In the genomic region with DNA sequence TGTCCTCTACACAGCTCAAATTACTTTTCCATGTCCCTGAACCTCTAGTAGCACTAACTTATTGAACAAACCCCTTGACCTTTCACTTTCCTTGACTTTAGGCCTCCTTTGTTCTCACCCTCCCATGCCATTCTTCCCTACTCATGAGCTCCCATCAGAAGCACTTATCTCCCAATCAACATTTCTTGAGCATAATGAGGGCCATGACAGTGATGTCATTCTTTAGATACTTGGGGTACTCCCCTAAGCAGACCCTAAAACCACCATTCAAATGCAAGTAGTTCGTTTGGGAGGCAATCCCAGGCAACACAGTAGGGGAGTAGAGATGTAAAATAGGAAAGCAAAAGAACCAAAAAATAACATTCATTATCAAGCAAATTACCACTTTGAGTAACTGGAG, we compare ENCODE assay signal across 29 cellular contexts.
"Had no signal": no experiment of that assay in that cellular context is flagged by ENCODE, and none has a peak within 500 bp of the region (broad histone marks: within the 10 kb centered on the region; RNA-seq: fewer than 3 reads in every experiment).

No MANE protein-coding gene starts in this region.

- H3K4me3 Mint-ChIP-seq: activated CD4-positive, alpha-beta T cell treated with anti-CD3 and anti-CD28 coated beads, Interleukin-2, amount 10 ng/mL, durations not matched to agents 7 days and 5 days; activated CD8-positive, alpha-beta T cell treated with anti-CD3 and anti-CD28 coated beads for 36 hours; activated T-cell treated with anti-CD3 and anti-CD28 coated beads, Interleukin-2, amount 50 U/mL, for 72 hours; central memory CD8-positive, alpha-beta T cell; dendritic cell treated with granulocyte-macrophage colony-stimulating factor and Interleukin-4, amounts not matched to agents 40 ng/mL and 50 ng/mL, for 4 days; endodermal cell; immature natural killer cell; naive thymus-derived CD4-positive, alpha-beta T cell; neural progenitor cell; stimulated activated naive B cell treated with anti-CD40 and anti-IgM and Interleukin-4, amounts not matched to agents 10 μg/mL and 1 μg/mL and 100 μg/mL, for 72 hours; T-helper 1 cell treated with Interleukin-12 subunit alpha and Interleukin-12 subunit beta and Interleukin-4 antibody, amounts not matched to agents 30 μg/mL and 1 μg/mL, for 36 hours had no signal

- H3K9me3 ChIP-seq: heart left ventricle, right atrium auricular region, thyroid gland, upper lobe of left lung, vagina had no signal

- H3K4me3 ChIP-seq: heart left ventricle, neural progenitor cell, right atrium auricular region, stomach, thyroid gland, upper lobe of left lung, vagina had no signal

- H3K27ac Mint-ChIP-seq: activated CD4-positive, alpha-beta T cell treated with anti-CD3 and anti-CD28 coated beads, Interleukin-2, amount 10 ng/mL, durations not matched to agents 7 days and 5 days; activated CD8-positive, alpha-beta T cell treated with anti-CD3 and anti-CD28 coated beads for 36 hours; activated naive CD4-positive, alpha-beta T cell treated with anti-CD3 and anti-CD28 coated beads, Interleukin-2, amount 50 U/mL, for 72 hours; activated T-cell treated with anti-CD3 and anti-CD28 coated beads, Interleukin-2, amount 50 U/mL, for 72 hours; dendritic cell treated with granulocyte-macrophage colony-stimulating factor and Interleukin-4, amounts not matched to agents 40 ng/mL and 50 ng/mL, for 4 days; endodermal cell; immature natural killer cell; neural progenitor cell; stimulated activated naive B cell treated with anti-CD40 and anti-IgM and Interleukin-4, amounts not matched to agents 10 μg/mL and 1 μg/mL and 100 μg/mL, for 72 hours; T-helper 1 cell treated with Interleukin-12 subunit alpha and Interleukin-12 subunit beta and Interleukin-4 antibody, amounts not matched to agents 30 μg/mL and 1 μg/mL, for 36 hours had no signal

- H3K36me3 Mint-ChIP-seq: stimulated activated naive B cell treated with anti-CD40 and anti-IgM and Interleukin-4, amounts not matched to agents 10 μg/mL and 1 μg/mL and 100 μg/mL, for 72 hours had no signal

- H3K36me3 ChIP-seq: heart left ventricle, neural progenitor cell, right atrium auricular region, stomach, thyroid gland, upper lobe of left lung, vagina had no signal

- H3K27ac ChIP-seq: heart left ventricle, neural progenitor cell, right atrium auricular region, stomach, thyroid gland, upper lobe of left lung, vagina had no signal

- H3K27me3 Mint-ChIP-seq: activated CD4-positive, alpha-beta T cell treated with anti-CD3 and anti-CD28 coated beads, Interleukin-2, amount 10 ng/mL, durations not matched to agents 7 days and 5 days; activated CD8-positive, alpha-beta T cell treated with anti-CD3 and anti-CD28 coated beads for 36 hours; central memory CD8-positive, alpha-beta T cell; dendritic cell treated with granulocyte-macrophage colony-stimulating factor and Interleukin-4, amounts not matched to agents 40 ng/mL and 50 ng/mL, for 4 days had no signal

- H3K4me1 ChIP-seq: right atrium auricular region, stomach, thyroid gland, upper lobe of left lung had no signal

- H3K9ac ChIP-seq: neural progenitor cell had no signal

- DNase-seq: activated CD4-positive, alpha-beta T cell treated with anti-CD3 and anti-CD28 coated beads for 1 hour; activated CD4-positive, alpha-beta T cell treated with anti-CD3 and anti-CD28 coated beads, Interleukin-2, amount 10 ng/mL, durations not matched to agents 7 days and 5 days; activated CD8-positive, alpha-beta T cell treated with anti-CD3 and anti-CD28 coated beads for 36 hours; activated naive CD4-positive, alpha-beta T cell; activated T-cell treated with anti-CD3 and anti-CD28 coated beads for 4 hours; activated T-cell treated with anti-CD3 and anti-CD28 coated beads, Interleukin-2, amount 50 U/mL, for 72 hours; endodermal cell; foreskin fibroblast; heart left ventricle; hypothalamus; immature natural killer cell; kidney; left colon; midbrain; naive thymus-derived CD4-positive, alpha-beta T cell; stimulated activated CD4-positive, alpha-beta T cell treated with anti-CD3 and anti-CD28 coated beads, Interleukin-15, amount 100 ng/mL, for 24 hours; stimulated activated CD4-positive, alpha-beta T cell treated with anti-CD3 and anti-CD28 coated beads, Interleukin-2, amount 100 ng/mL, for 24 hours; stimulated activated naive B cell treated with anti-CD40 and anti-IgM and Interleukin-4, amounts not matched to agents 10 μg/mL and 1 μg/mL and 100 μg/mL, for 72 hours; stomach; T1000; thyroid gland; upper lobe of left lung had no signal

- H3K4me1 Mint-ChIP-seq: activated CD4-positive, alpha-beta T cell treated with anti-CD3 and anti-CD28 coated beads, Interleukin-2, amount 10 ng/mL, durations not matched to agents 7 days and 5 days; central memory CD8-positive, alpha-beta T cell; immature natural killer cell; naive thymus-derived CD4-positive, alpha-beta T cell; stimulated activated naive B cell treated with anti-CD40 and anti-IgM and Interleukin-4, amounts not matched to agents 10 μg/mL and 1 μg/mL and 100 μg/mL, for 72 hours had no signal

- H3K27me3 ChIP-seq: heart left ventricle, neural progenitor cell, right atrium auricular region, stomach, thyroid gland, upper lobe of left lung, vagina had no signal

- H3K4me2 ChIP-seq: neural progenitor cell had no signal
